ENCODE assay signal across 20 cellular contexts in genomic region chr14:22337938-22338337, GRCh38.
"Had no signal": no experiment of that assay in that cellular context is flagged by ENCODE, and none has a peak within 500 bp of the region (broad histone marks: within the 10 kb centered on the region; RNA-seq: fewer than 3 reads in every experiment).

No MANE protein-coding gene starts in this region.

- H3K27ac ChIP-seq: epithelial cell of prostate, neutrophil had no signal

- FAIRE-seq: frontal cortex, islet of Langerhans, TTC549 had no signal

- H3K9me3 ChIP-seq: neutrophil, tibial artery had no signal

- H3K36me3 ChIP-seq: heart right ventricle, neutrophil, tibial artery had no signal

- DNase-seq: activated CD4-positive, alpha-beta T cell treated with anti-CD3 and anti-CD28 coated beads for 48 hours; activated CD8-positive, alpha-beta memory T cell treated with anti-CD3 and anti-CD28 coated beads, Interleukin-2, amount 50 U/mL, for 4 hours; activated CD8-positive, alpha-beta T cell treated with anti-CD3 and anti-CD28 coated beads, Interleukin-2, amount 10 ng/mL, durations not matched to agents 7 days and 5 days; activated effector memory CD4-positive, alpha-beta T cell treated with anti-CD3 and anti-CD28 coated beads, Interleukin-2, amount 50 U/mL, for 16 hours; activated T-cell treated with anti-CD3 and anti-CD28 coated beads, Interleukin-2, amount 50 U/mL, for 48 hours; dermis blood vessel endothelial cell; heart right ventricle; naive thymus-derived CD4-positive, alpha-beta T cell; stimulated activated CD4-positive, alpha-beta T cell treated with anti-CD3 and anti-CD28 coated beads, Interleukin-4, amount 100 ng/mL, for 4 hours; stimulated activated CD8-positive, alpha-beta memory T cell treated with anti-CD3 and anti-CD28 coated beads, Interleukin-4, amount 100 ng/mL, for 48 hours; T-helper 17 cell; tibial artery had no signal

- H3K4me3 ChIP-seq: heart right ventricle, skin epidermis, tibial artery had no signal

- H3K27me3 ChIP-seq: heart right ventricle, neutrophil, tibial artery had no signal

- ATAC-seq: activated CD8-positive, alpha-beta T cell treated with anti-CD3 and anti-CD28 coated beads, Interleukin-2, amount 10 ng/mL, durations not matched to agents 7 days and 5 days; activated naive CD4-positive, alpha-beta T cell treated with anti-CD3 and anti-CD28 coated beads, Interleukin-2, amount 50 U/mL, for 72 hours; heart right ventricle; naive thymus-derived CD4-positive, alpha-beta T cell; T-helper 17 cell; WTC11 had no signal
